Comparison of ENCODE assay signal across 20 cellular contexts in the genomic region with DNA sequence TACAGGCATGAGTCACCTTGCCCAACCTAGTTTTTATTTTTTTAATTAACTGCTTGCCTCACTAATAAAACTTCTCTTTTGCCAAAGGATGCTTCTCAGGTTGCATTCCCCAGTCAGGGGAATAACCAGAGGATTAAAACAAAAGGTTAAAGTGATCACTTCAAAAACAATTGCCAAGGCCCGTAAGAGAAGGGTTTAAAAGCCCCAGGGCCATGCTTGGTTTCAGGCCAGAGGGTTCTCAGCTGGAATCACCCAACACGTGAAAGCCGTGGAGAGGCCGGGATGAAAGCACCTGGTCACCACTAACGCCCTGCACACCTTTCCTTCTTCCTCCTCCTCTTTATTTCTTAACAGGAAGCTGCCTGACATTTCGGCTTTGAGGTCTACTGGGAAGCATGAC.
A peak's percentile ranks its signal among the peaks of the same experiment; 100 is the strongest.
DNase-seq lines count a peak whose midpoint lies in the region; TF ChIP-seq lines count a peak whose summit lies in the region.
"Had no signal": no experiment of that assay in that cellular context is flagged by ENCODE, and none has a peak within 500 bp of the region (broad histone marks: within the 10 kb centered on the region; RNA-seq: fewer than 3 reads in every experiment).

No MANE protein-coding gene starts in this region.

- no peak overlapping the region for H3K27ac ChIP-seq in testis
- H3K27ac ChIP-seq: C4-2B, suprapubic skin, uterus had no signal

- intact Hi-C loops in testis (cut with DNase I; ENCODE audit: low total_unique reads) = no loop called here

- H3K4me3 ChIP-seq in H7 (ENCODE audit: insufficient read depth, low read depth, low read length) = no peak overlapping the region
- H3K4me3 ChIP-seq in testis = no peak overlapping the region
- H3K4me3 ChIP-seq: GM12878, suprapubic skin, uterus had no signal

- 85 to 87% methylated on average over 6 of the region's 6 CpGs for WGBS in testis, 2 donors

- no peak for TF ChIP-seq POLR2A in testis (IDR thresholded peaks at IDR 0.05)

- no peaks in the 10 kb centered on the region for H3K27me3 ChIP-seq in H7 (ENCODE audit: control insufficient read depth, insufficient read depth, low read length)
- H3K27me3 ChIP-seq in testis = no peaks in the 10 kb centered on the region
- H3K27me3 ChIP-seq: suprapubic skin, uterus had no signal

- H3K36me3 ChIP-seq in H7 (replicated peaks; ENCODE audit: control insufficient read depth, insufficient read depth, low read length) (no peaks in the 10 kb centered on the region), testis (ENCODE audit: low read depth, missing control alignments) (no peaks in the 10 kb centered on the region)
- H3K36me3 ChIP-seq: suprapubic skin, uterus had no signal

- peak; percentile 29 for DNase-seq in DMS153 treated with DMSO at 0.1 percent for 48 hours (lab: John Stamatoyannopoulos, UW; ENCODE audit: unreplicated experiment)
- DNase-seq in H7 = peak; percentile 78
- peak; percentile 90 for DNase-seq in NCI-H2107 treated with DMSO at 0.1 percent for 48 hours (lab: John Stamatoyannopoulos, UW; ENCODE audit: unreplicated experiment)
- peak; percentile 22 for DNase-seq in RPMI8226
- DNase-seq in HT-29 (ENCODE audit: low spot score) = no peak
- DNase-seq in testis = no peak
- DNase-seq in NCI-H2227 treated with DMSO at 0.1 percent for 48 hours (lab: John Stamatoyannopoulos, UW) = no peak
- DNase-seq in cortex of kidney (lab: John Stamatoyannopoulos, UW) = no peak
- DNase-seq: activated CD4-positive, alpha-beta T cell treated with anti-CD3 and anti-CD28 coated beads, Interleukin-2, amount 10 ng/mL, durations not matched to agents 7 days and 5 days; activated CD8-positive, alpha-beta memory T cell treated with anti-CD3 and anti-CD28 coated beads, Interleukin-2, amount 10 ng/mL, durations not matched to agents 7 days and 5 days; aorta; glutamatergic neuron; kidney glomerular epithelial cell; OCI-M1; SIG-M5; T-helper 1 cell; uterus had no signal

- H3K4me1 ChIP-seq in testis = peaks cover 12% of the 10 kb centered on the region
- H3K4me1 ChIP-seq: uterus had no signal

- TF ChIP-seq CTCF in testis (IDR thresholded peaks at IDR 0.05) = no peak

- no peaks in the 10 kb centered on the region for H3K9me3 ChIP-seq in testis
- H3K9me3 ChIP-seq: suprapubic skin, uterus had no signal

Comparison
In these comparisons a context has a peak if more than half of its experiments do, and no peak if none do; other contexts are left out.
1. DNase-seq: peak in DMS153 treated with DMSO at 0.1 percent for 48 hours (single experiment), H7 (single experiment), NCI-H2107 treated with DMSO at 0.1 percent for 48 hours (single experiment) and RPMI8226 (single experiment); none in HT-29 (single experiment), testis (single experiment), NCI-H2227 treated with DMSO at 0.1 percent for 48 hours (single experiment) and cortex of kidney (single experiment).